In the genomic region with DNA sequence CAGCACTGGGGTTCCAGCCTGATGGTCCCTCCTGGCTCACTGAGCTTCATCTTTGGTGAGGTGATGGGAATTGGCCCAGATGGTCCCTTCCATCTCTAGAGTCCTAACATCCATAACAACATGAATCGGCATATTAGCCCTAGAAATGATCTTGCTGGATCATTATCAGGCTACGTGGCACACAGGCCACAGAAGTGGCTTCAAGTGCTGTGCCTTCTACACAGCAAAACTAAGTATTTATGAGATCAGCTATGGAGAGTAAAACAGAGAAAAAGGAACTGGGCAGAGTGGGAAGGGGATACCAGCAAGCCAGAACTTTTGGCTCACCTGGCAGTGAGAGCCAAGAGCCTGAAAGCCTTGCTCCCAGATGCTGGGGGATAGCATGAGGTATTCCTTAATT, we compare ENCODE assay signal across 23 cellular contexts.
DNase-seq lines count a peak whose midpoint lies in the region; ATAC-seq, FAIRE-seq and TF ChIP-seq lines count a peak whose summit lies in the region.
"Had no signal": no experiment of that assay in that cellular context is flagged by ENCODE, and none has a peak within 500 bp of the region (broad histone marks: within the 10 kb centered on the region; RNA-seq: fewer than 3 reads in every experiment).

No MANE protein-coding gene starts in this region.

- in situ Hi-C loops in IMR-90 (cut with MboI; ENCODE audit: low sequenced_read_pairs) (no loop called here), K562 (cut with MboI) (no loop called here)

- no peak for FAIRE-seq in K562 (lab: Jason Lieb, UNC)
- FAIRE-seq: GM12878 had no signal

- no CpG with 5 or more reads among the region's 2 CpGs for WGBS in IMR-90 (ENCODE audit: extremely low coverage in 2 of 2, insufficient read length in 1 of 2), 2 experiments
- 0% methylated on average over 2 of the region's 2 CpGs for WGBS in K562 (ENCODE audit: insufficient coverage, low coverage, missing lambda C conversion rate)
- WGBS in upper lobe of left lung, 2 donors: 90 to 98% methylated on average over 2 of the region's 2 CpGs

- H4K91ac ChIP-seq in IMR-90 (ENCODE audit: insufficient read depth, low read depth, low read length): no peak overlapping the region

- no peak for DNase-seq in activated naive CD8-positive, alpha-beta T cell treated with anti-CD3 and anti-CD28 coated beads for 36 hours
- DNase-seq in IMR-90 (no peak), K562 (ENCODE audit: extremely low read depth in 1 of 4, low spot score in 3 of 4) (no peak), upper lobe of left lung (no peak)
- no peak for DNase-seq in stimulated activated CD4-positive, alpha-beta T cell treated with anti-CD3 and anti-CD28 coated beads, Interleukin-4, amount 100 ng/mL, for 4 hours
- DNase-seq: CD4-positive, alpha-beta memory T cell; DND-41; HCEC 1CT; Kasumi-1; NCI-H1092 treated with DMSO at 0.1 percent for 48 hours; NCI-H1436 treated with DMSO at 0.1 percent for 48 hours; NCI-H1930; NCI-H226; NCI-H510A treated with DMSO at 0.1 percent for 48 hours; NCI-H748 treated with DMSO at 0.1 percent for 48 hours; NK-92 treated with Interleukin-12 subunit alpha and Interleukin-12 subunit beta, amount 100 ng/mL, for 24 hours; Peyer's patch; SJCRH30; T-cell had no signal

- 0 out of 3 replicates have a peak overlapping the region, but pooled peaks have one; percentile 5 for H2BK15ac ChIP-seq in IMR-90 (ENCODE audit: low read depth, low read length)

- peaks cover 7% of the 10 kb centered on the region for H4K20me1 ChIP-seq in IMR-90 (ENCODE audit: insufficient read depth, low read length)
- no peaks in the 10 kb centered on the region; the same call in 1 of the 2 replicates for H4K20me1 ChIP-seq in K562 (replicated peaks; ENCODE audit: control insufficient read depth, insufficient read depth, low read length)

- TF ChIP-seq EP300 in K562 (IDR thresholded peaks at IDR 0.05; ENCODE audit: low read length) (no peak), upper lobe of left lung (IDR thresholded peaks at IDR 0.05) (no peak)

- H2BK20ac ChIP-seq in IMR-90 (ENCODE audit: low read depth, low read length): no peak overlapping the region

- ATAC-seq in IMR-90 (ENCODE audit: low read depth): no peak
- no peak for ATAC-seq in K562
- ATAC-seq in upper lobe of left lung (ENCODE audit: low FRiP score in 2 of 2): no peak
- no peak for ATAC-seq in GM21619 (IDR thresholded peaks at IDR 0.05; ENCODE audit: unreplicated experiment)
- ATAC-seq: GM12878, T-cell had no signal

- H3K27me3 Mint-ChIP-seq in activated naive CD8-positive, alpha-beta T cell: no peaks in the 10 kb centered on the region
- no peaks in the 10 kb centered on the region for H3K27me3 Mint-ChIP-seq in activated naive CD8-positive, alpha-beta T cell treated with anti-CD3 and anti-CD28 coated beads for 36 hours
- H3K27me3 Mint-ChIP-seq: CD4-positive, alpha-beta memory T cell; T-cell had no signal

- no peak overlapping the region for H3K18ac ChIP-seq in IMR-90 (ENCODE audit: low read depth, low read length)

- no peaks in the 10 kb centered on the region for H3K79me2 ChIP-seq in K562 (ENCODE audit: control insufficient read depth, insufficient read depth, low read length)

- no peak for TF ChIP-seq CTCF in IMR-90 (conservative IDR thresholded peaks at IDR 0.05; ENCODE audit: low read depth, low read length)
- TF ChIP-seq CTCF in K562 (IDR thresholded peaks at IDR 0.05 in 2 of 3, conservative IDR thresholded peaks at IDR 0.05 in 1 of 3; ENCODE audit: insufficient read depth in 2 of 3, low read depth in 1 of 3, low read length in 3 of 3): no peak
- TF ChIP-seq CTCF in upper lobe of left lung (IDR thresholded peaks at IDR 0.05): no peak

- H3K79me1 ChIP-seq in IMR-90 (ENCODE audit: low read depth in 1 of 2, low read length in 2 of 2): peaks cover 49 to 89% of the 10 kb centered on the region in 2 experiments

- H4K5ac ChIP-seq in IMR-90 (ENCODE audit: low read depth, low read length): no peak overlapping the region

- H2AK5ac ChIP-seq in IMR-90 (ENCODE audit: low read depth, low read length): peak overlapping the region; percentile 63

- H3K36me3 ChIP-seq in IMR-90 (ENCODE audit: control insufficient read depth, insufficient read depth, low read length) (no peaks in the 10 kb centered on the region), K562 (ENCODE audit: control insufficient read depth, insufficient read depth, low read length) (no peaks in the 10 kb centered on the region), upper lobe of left lung (no peaks in the 10 kb centered on the region)
- H3K36me3 ChIP-seq: Peyer's patch, SJCRH30 had no signal

- POLR2A ChIA-PET in IMR-90 (lab: Charles Lee; ENCODE audit: unreplicated experiment): no interaction called here
- POLR2A ChIA-PET in K562 (lab: Yijun Ruan, JAX): interaction anchor here (1.1 to 1.4 kb wide), 2 partner anchors 18 to 40 kb away, joined by 3 to 4 read pairs; no protein-coding TSS in a partner anchor

- no peak overlapping the region for H2BK5ac ChIP-seq in IMR-90 (ENCODE audit: low read depth, low read length, poor library complexity, severe bottlenecking)

- H3K4ac ChIP-seq in IMR-90 (ENCODE audit: low read depth, low read length): 0 out of 2 replicates have a peak overlapping the region, but pooled peaks have one; percentile 18

- H3K4me3 ChIP-seq in IMR-90 (ENCODE audit: insufficient read depth, low read depth, low read length) (no peak overlapping the region), K562 (no peak overlapping the region), upper lobe of left lung (no peak overlapping the region)
- H3K4me3 ChIP-seq: GM12878, Peyer's patch, SJCRH30 had no signal

- peaks cover 14% of the 10 kb centered on the region for H3K4me1 ChIP-seq in IMR-90 (ENCODE audit: control insufficient read depth, insufficient read depth, low read length)
- peaks cover 0 to 9% of the 10 kb centered on the region in 2 experiments; a peak in 2 of 5 replicates for H3K4me1 ChIP-seq in K562 (replicated peaks in 1 of 2; ENCODE audit: control insufficient read depth in 2 of 2, insufficient read depth in 2 of 2, low read length in 2 of 2)
- H3K4me1 ChIP-seq in upper lobe of left lung: peaks cover 0 to 3% (median 0%) of the 10 kb centered on the region in 4 donors

- BruUV-seq in IMR-90 (replicated peaks; lab: Mats Ljungman, UMichigan): no TSS peak
- no TSS peak for BruUV-seq in K562 (replicated peaks; lab: Mats Ljungman, UMichigan)

- peaks cover 52% of the 10 kb centered on the region for H3K4me1 Mint-ChIP-seq in activated naive CD8-positive, alpha-beta T cell (ENCODE audit: low read depth)
- H3K4me1 Mint-ChIP-seq in activated naive CD8-positive, alpha-beta T cell treated with anti-CD3 and anti-CD28 coated beads for 36 hours: peaks cover 31% of the 10 kb centered on the region

- peaks cover 38% of the 10 kb centered on the region for H3K9me1 ChIP-seq in IMR-90 (ENCODE audit: insufficient read depth, low read length)
- H3K9me1 ChIP-seq in K562 (ENCODE audit: control insufficient read depth, insufficient read depth, low read length): no peaks in the 10 kb centered on the region

- H2BK120ac ChIP-seq in IMR-90 (ENCODE audit: low read depth, low read length): no peak overlapping the region

- H3K4me2 ChIP-seq in IMR-90 (ENCODE audit: low read depth, low read length): no peak overlapping the region
- no peak overlapping the region for H3K4me2 ChIP-seq in K562 (ENCODE audit: insufficient read depth, low read length)

- H2AFZ ChIP-seq in IMR-90 (replicated peaks; ENCODE audit: low read length, poor library complexity) (no peak overlapping the region), K562 (ENCODE audit: low read depth, low read length) (no peak overlapping the region)

- intact Hi-C loops in IMR-90 (cut with micrococcal nuclease) (loop anchor here (10.0 kb wide), 1 partner anchor 110 kb away; no protein-coding TSS in a partner anchor), K562 (cut with micrococcal nuclease) (no loop called here)

- H3K9ac ChIP-seq in IMR-90 (ENCODE audit: low read depth, low read length): no peak overlapping the region
- no peak overlapping the region for H3K9ac ChIP-seq in K562 (ENCODE audit: insufficient read depth in 1 of 2, low read depth in 2 of 2, low read length in 2 of 2)

- no peak overlapping the region for H3K56ac ChIP-seq in IMR-90 (ENCODE audit: extremely low read depth, insufficient read depth, low read length)

- peak overlapping the region in 1 of 2 experiments; percentile 19; a peak in 1 of 4 replicates for H4K8ac ChIP-seq in IMR-90 (ENCODE audit: low read depth in 2 of 2, low read length in 2 of 2)

- H2AK9ac ChIP-seq in IMR-90 (replicated peaks; ENCODE audit: low read depth, low read length, poor library complexity): peak overlapping the region; percentile 51

- CTCF ChIA-PET in IMR-90 (lab: Yijun Ruan, JAX): interaction anchor here (0.7 kb wide), 1 partner anchor 84 kb away, joined by 6 read pairs; no protein-coding TSS in a partner anchor
- CTCF ChIA-PET in K562 (lab: Yijun Ruan, JAX; ENCODE audit: low intra/inter-chr PET ratio): no interaction called here

- H3K14ac ChIP-seq in IMR-90 (replicated peaks; ENCODE audit: low read depth, low read length): no peak overlapping the region

- peak overlapping the region; percentile 30 for H3K27ac Mint-ChIP-seq in activated naive CD8-positive, alpha-beta T cell
- no peak overlapping the region for H3K27ac Mint-ChIP-seq in activated naive CD8-positive, alpha-beta T cell treated with anti-CD3 and anti-CD28 coated beads for 36 hours
- H3K27ac Mint-ChIP-seq: IgD-negative memory B cell had no signal

- no peak for TF ChIP-seq POLR2A in IMR-90 (IDR thresholded peaks at IDR 0.05; ENCODE audit: low read depth, low read length)
- no peak for TF ChIP-seq POLR2A in K562 (conservative IDR thresholded peaks at IDR 0.05)
- TF ChIP-seq POLR2A in upper lobe of left lung (IDR thresholded peaks at IDR 0.05): no peak

- H3K4me3 Mint-ChIP-seq in activated naive CD8-positive, alpha-beta T cell: no peak overlapping the region
- H3K4me3 Mint-ChIP-seq in activated naive CD8-positive, alpha-beta T cell treated with anti-CD3 and anti-CD28 coated beads for 36 hours: no peak overlapping the region
- H3K4me3 Mint-ChIP-seq: CD4-positive, alpha-beta memory T cell; IgD-negative memory B cell; T-cell had no signal

- no peak overlapping the region for H3K23ac ChIP-seq in IMR-90 (ENCODE audit: low read depth, low read length)

- peaks cover 8% of the 10 kb centered on the region for H3K36me3 Mint-ChIP-seq in activated naive CD8-positive, alpha-beta T cell
- H3K36me3 Mint-ChIP-seq in activated naive CD8-positive, alpha-beta T cell treated with anti-CD3 and anti-CD28 coated beads for 36 hours: peaks cover 4% of the 10 kb centered on the region

- H3K27ac ChIP-seq in IMR-90 (ENCODE audit: insufficient read depth, low read length) (no peak overlapping the region), K562 (ENCODE audit: extremely low read depth, low read depth, low read length) (no peak overlapping the region), upper lobe of left lung (no peak overlapping the region)
- H3K27ac ChIP-seq: Peyer's patch, SJCRH30 had no signal

- H3K9me3 Mint-ChIP-seq in activated naive CD8-positive, alpha-beta T cell (ENCODE audit: low read depth): no peaks in the 10 kb centered on the region
- no peaks in the 10 kb centered on the region for H3K9me3 Mint-ChIP-seq in activated naive CD8-positive, alpha-beta T cell treated with anti-CD3 and anti-CD28 coated beads for 36 hours
- H3K9me3 Mint-ChIP-seq: CD4-positive, alpha-beta memory T cell; IgD-negative memory B cell; T-cell had no signal

- dilution Hi-C loops in IMR-90 (cut with HindIII; ENCODE audit: low sequenced_read_pairs, unreplicated experiment): no loop called here

- H3K9me3 ChIP-seq in IMR-90 (ENCODE audit: control insufficient read depth, insufficient read depth, low read length) (no peaks in the 10 kb centered on the region), K562 (replicated peaks; ENCODE audit: control insufficient read depth, insufficient read depth, low read depth, low read length) (no peaks in the 10 kb centered on the region), upper lobe of left lung (no peaks in the 10 kb centered on the region)
- H3K9me3 ChIP-seq: Peyer's patch, SJCRH30 had no signal

- TF ChIP-seq RAD21 in IMR-90 (IDR thresholded peaks at IDR 0.05; ENCODE audit: low read length) (no peak), K562 (CRISPR knock-in tag; conservative IDR thresholded peaks at IDR 0.05 in 1 of 2, IDR thresholded peaks at IDR 0.05 in 1 of 2) (no peak)

- no peaks in the 10 kb centered on the region for H3K27me3 ChIP-seq in IMR-90 (ENCODE audit: control insufficient read depth, insufficient read depth, low read length)
- H3K27me3 ChIP-seq in K562 (ENCODE audit: control insufficient read depth in 2 of 2, insufficient read depth in 2 of 2, low read length in 2 of 2): peaks cover 58 to 85% of the 10 kb centered on the region in 2 experiments
- no peaks in the 10 kb centered on the region for H3K27me3 ChIP-seq in upper lobe of left lung
- H3K27me3 ChIP-seq: Peyer's patch, SJCRH30 had no signal
